1 cellular context compared by ENCODE assay signal in the genomic region with DNA sequence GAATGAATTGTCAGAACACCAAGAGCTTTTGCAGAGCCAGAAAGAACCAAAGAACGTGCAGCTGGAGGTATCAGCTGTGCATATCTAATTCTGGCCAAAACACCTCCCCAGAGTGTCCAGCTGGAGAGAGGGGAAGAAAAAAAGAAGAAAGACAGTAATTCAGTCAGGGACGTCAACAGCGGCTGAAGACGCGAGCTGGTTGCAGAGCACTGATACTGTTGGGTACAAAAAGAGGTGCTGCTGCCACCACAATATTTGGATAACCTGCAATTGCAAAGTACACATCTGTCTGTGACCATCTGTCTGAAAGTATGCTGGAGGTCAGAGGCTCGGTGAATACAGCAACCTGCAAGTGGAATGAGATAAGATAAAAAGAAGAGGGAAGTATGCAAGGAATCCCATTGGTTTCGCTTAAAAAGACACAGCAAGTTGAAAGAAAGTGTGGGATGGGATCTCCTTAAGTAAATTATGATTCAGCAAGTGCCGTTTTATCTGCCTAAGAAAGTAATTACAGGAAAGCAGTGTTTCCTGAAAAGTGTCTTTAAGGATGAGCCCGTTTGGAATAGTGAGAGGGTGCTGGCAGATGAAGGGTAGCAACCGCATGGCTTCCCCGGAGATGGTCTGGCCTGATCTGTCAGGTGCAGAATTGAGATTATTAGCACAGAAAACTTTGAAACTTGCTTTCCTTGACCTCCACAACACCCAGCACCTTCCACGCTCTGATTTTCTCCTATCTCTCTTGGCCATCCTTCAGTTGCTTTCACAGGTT.
A peak's percentile ranks its signal among the peaks of the same experiment; 100 is the strongest.
TF ChIP-seq lines count a peak whose summit lies in the region.

No MANE protein-coding gene starts in this region.

TF ChIP-seq in HepG2, 621 proteins besides CTCF, POLR2A, EP300 and RAD21 (continued from another document):
- TF ChIP-seq, protein P1, sequence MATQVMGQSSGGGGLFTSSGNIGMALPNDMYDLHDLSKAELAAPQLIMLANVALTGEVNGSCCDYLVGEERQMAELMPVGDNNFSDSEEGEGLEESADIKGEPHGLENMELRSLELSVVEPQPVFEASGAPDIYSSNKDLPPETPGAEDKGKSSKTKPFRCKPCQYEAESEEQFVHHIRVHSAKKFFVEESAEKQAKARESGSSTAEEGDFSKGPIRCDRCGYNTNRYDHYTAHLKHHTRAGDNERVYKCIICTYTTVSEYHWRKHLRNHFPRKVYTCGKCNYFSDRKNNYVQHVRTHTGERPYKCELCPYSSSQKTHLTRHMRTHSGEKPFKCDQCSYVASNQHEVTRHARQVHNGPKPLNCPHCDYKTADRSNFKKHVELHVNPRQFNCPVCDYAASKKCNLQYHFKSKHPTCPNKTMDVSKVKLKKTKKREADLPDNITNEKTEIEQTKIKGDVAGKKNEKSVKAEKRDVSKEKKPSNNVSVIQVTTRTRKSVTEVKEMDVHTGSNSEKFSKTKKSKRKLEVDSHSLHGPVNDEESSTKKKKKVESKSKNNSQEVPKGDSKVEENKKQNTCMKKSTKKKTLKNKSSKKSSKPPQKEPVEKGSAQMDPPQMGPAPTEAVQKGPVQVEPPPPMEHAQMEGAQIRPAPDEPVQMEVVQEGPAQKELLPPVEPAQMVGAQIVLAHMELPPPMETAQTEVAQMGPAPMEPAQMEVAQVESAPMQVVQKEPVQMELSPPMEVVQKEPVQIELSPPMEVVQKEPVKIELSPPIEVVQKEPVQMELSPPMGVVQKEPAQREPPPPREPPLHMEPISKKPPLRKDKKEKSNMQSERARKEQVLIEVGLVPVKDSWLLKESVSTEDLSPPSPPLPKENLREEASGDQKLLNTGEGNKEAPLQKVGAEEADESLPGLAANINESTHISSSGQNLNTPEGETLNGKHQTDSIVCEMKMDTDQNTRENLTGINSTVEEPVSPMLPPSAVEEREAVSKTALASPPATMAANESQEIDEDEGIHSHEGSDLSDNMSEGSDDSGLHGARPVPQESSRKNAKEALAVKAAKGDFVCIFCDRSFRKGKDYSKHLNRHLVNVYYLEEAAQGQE (IDR thresholded peaks at IDR 0.05; ENCODE audit: borderline replicate concordance in 1 of 2, low read depth in 1 of 2, low read length in 2 of 2) = no peak
- TF ChIP-seq ELF4 (CRISPR knock-in tag; IDR thresholded peaks at IDR 0.05; ENCODE audit: borderline replicate concordance) = no peak
- TF ChIP-seq, protein P2, sequence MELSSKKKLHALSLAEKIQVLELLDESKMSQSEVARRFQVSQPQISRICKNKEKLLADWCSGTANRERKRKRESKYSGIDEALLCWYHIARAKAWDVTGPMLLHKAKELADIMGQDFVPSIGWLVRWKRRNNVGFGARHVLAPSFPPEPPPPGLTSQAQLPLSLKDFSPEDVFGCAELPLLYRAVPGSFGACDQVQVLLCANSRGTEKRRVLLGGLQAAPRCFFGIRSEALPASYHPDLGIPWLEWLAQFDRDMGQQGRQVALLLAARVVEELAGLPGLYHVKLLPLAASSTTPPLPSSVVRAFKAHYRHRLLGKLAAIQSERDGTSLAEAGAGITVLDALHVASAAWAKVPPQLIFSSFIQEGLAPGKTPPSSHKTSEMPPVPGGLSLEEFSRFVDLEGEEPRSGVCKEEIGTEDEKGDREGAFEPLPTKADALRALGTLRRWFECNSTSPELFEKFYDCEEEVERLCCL (CRISPR knock-in tag; IDR thresholded peaks at IDR 0.05; ENCODE audit: borderline replicate concordance) = no peak
- peak; percentile 56; the same call in 1 of the 2 replicates for TF ChIP-seq NR2F2 (IDR thresholded peaks at IDR 0.05; ENCODE audit: borderline replicate concordance, low read depth)
- peak; percentile 65; the same call in 1 of the 2 replicates for TF ChIP-seq NR2F6 (IDR thresholded peaks at IDR 0.05)
- 0 out of 2 replicates have a peak, but pooled peaks have one; percentile 17 for TF ChIP-seq NR2F6 (CRISPR knock-in tag; IDR thresholded peaks at IDR 0.05)
- TF ChIP-seq ZSCAN31 (CRISPR knock-in tag; IDR thresholded peaks at IDR 0.05; ENCODE audit: low read depth) = 0 out of 2 replicates have a peak, but pooled peaks have one; percentile 25
- TF ChIP-seq, protein P3, sequence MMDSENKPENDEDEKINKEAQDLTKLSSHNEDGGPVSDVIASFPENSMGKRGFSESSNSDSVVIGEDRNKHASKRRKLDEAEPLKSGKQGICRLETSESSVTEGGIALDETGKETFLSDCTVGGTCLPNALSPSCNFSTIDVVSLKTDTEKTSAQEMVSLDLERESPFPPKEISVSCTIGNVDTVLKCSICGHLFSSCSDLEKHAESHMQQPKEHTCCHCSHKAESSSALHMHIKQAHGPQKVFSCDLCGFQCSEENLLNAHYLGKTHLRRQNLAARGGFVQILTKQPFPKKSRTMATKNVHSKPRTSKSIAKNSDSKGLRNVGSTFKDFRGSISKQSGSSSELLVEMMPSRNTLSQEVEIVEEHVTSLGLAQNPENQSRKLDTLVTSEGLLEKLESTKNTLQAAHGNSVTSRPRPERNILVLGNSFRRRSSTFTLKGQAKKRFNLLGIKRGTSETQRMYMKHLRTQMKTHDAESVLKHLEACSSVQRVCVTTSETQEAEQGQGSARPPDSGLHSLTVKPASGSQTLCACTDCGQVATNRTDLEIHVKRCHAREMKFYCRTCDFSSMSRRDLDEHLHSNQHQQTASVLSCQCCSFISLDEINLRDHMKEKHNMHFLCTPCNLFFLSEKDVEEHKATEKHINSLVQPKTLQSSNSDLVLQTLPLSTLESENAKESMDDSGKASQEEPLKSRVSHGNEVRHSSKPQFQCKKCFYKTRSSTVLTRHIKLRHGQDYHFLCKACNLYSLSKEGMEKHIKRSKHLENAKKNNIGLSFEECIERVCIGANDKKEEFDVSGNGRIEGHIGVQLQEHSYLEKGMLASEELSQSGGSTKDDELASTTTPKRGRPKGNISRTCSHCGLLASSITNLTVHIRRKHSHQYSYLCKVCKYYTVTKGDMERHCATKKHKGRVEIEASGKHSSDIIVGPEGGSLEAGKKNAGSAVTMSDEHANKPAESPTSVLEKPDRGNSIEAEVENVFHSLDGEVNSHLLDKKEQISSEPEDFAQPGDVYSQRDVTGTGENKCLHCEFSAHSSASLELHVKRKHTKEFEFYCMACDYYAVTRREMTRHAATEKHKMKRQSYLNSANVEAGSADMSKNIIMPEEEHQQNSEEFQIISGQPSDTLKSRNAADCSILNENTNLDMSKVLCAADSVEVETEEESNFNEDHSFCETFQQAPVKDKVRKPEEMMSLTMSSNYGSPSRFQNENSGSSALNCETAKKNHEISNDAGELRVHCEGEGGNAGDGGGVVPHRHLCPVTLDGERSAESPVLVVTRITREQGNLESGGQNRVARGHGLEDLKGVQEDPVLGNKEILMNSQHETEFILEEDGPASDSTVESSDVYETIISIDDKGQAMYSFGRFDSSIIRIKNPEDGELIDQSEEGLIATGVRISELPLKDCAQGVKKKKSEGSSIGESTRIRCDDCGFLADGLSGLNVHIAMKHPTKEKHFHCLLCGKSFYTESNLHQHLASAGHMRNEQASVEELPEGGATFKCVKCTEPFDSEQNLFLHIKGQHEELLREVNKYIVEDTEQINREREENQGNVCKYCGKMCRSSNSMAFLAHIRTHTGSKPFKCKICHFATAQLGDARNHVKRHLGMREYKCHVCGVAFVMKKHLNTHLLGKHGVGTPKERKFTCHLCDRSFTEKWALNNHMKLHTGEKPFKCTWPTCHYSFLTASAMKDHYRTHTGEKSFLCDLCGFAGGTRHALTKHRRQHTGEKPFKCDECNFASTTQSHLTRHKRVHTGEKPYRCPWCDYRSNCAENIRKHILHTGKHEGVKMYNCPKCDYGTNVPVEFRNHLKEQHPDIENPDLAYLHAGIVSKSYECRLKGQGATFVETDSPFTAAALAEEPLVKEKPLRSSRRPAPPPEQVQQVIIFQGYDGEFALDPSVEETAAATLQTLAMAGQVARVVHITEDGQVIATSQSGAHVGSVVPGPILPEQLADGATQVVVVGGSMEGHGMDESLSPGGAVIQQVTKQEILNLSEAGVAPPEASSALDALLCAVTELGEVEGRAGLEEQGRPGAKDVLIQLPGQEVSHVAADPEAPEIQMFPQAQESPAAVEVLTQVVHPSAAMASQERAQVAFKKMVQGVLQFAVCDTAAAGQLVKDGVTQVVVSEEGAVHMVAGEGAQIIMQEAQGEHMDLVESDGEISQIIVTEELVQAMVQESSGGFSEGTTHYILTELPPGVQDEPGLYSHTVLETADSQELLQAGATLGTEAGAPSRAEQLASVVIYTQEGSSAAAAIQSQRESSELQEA (CRISPR knock-in tag; IDR thresholded peaks at IDR 0.05; ENCODE audit: not compliant biosample characterization) = no peak
- no peak for TF ChIP-seq SP1 (IDR thresholded peaks at IDR 0.05)
- no peak for TF ChIP-seq SP1 (CRISPR knock-in tag; IDR thresholded peaks at IDR 0.05)
- peak; percentile 24; the same call in 1 of the 2 replicates for TF ChIP-seq BCL6 (CRISPR knock-in tag; IDR thresholded peaks at IDR 0.05)
- TF ChIP-seq NRL (CRISPR knock-in tag; IDR thresholded peaks at IDR 0.05; ENCODE audit: borderline replicate concordance) = no peak
- TF ChIP-seq NFRKB (IDR thresholded peaks at IDR 0.05) = no peak
- TF ChIP-seq, protein P4, sequence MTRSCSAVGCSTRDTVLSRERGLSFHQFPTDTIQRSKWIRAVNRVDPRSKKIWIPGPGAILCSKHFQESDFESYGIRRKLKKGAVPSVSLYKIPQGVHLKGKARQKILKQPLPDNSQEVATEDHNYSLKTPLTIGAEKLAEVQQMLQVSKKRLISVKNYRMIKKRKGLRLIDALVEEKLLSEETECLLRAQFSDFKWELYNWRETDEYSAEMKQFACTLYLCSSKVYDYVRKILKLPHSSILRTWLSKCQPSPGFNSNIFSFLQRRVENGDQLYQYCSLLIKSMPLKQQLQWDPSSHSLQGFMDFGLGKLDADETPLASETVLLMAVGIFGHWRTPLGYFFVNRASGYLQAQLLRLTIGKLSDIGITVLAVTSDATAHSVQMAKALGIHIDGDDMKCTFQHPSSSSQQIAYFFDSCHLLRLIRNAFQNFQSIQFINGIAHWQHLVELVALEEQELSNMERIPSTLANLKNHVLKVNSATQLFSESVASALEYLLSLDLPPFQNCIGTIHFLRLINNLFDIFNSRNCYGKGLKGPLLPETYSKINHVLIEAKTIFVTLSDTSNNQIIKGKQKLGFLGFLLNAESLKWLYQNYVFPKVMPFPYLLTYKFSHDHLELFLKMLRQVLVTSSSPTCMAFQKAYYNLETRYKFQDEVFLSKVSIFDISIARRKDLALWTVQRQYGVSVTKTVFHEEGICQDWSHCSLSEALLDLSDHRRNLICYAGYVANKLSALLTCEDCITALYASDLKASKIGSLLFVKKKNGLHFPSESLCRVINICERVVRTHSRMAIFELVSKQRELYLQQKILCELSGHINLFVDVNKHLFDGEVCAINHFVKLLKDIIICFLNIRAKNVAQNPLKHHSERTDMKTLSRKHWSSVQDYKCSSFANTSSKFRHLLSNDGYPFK (CRISPR knock-in tag; IDR thresholded peaks at IDR 0.05; ENCODE audit: borderline replicate concordance) = no peak
- TF ChIP-seq SNAI1 (CRISPR knock-in tag; IDR thresholded peaks at IDR 0.05; ENCODE audit: borderline replicate concordance) = no peak
- TF ChIP-seq SRSF1 (optimal IDR thresholded peaks at IDR 0.05; ENCODE audit: low read depth, low read length) = no peak
- no peak for TF ChIP-seq ERF (CRISPR knock-in tag; IDR thresholded peaks at IDR 0.05)
- no peak for TF ChIP-seq ARHGAP35 (CRISPR knock-in tag; IDR thresholded peaks at IDR 0.05; ENCODE audit: borderline replicate concordance)
- TF ChIP-seq, protein P5, sequence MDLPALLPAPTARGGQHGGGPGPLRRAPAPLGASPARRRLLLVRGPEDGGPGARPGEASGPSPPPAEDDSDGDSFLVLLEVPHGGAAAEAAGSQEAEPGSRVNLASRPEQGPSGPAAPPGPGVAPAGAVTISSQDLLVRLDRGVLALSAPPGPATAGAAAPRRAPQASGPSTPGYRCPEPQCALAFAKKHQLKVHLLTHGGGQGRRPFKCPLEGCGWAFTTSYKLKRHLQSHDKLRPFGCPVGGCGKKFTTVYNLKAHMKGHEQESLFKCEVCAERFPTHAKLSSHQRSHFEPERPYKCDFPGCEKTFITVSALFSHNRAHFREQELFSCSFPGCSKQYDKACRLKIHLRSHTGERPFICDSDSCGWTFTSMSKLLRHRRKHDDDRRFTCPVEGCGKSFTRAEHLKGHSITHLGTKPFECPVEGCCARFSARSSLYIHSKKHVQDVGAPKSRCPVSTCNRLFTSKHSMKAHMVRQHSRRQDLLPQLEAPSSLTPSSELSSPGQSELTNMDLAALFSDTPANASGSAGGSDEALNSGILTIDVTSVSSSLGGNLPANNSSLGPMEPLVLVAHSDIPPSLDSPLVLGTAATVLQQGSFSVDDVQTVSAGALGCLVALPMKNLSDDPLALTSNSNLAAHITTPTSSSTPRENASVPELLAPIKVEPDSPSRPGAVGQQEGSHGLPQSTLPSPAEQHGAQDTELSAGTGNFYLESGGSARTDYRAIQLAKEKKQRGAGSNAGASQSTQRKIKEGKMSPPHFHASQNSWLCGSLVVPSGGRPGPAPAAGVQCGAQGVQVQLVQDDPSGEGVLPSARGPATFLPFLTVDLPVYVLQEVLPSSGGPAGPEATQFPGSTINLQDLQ (CRISPR knock-in tag; IDR thresholded peaks at IDR 0.05) = no peak
- TF ChIP-seq, protein P6, sequence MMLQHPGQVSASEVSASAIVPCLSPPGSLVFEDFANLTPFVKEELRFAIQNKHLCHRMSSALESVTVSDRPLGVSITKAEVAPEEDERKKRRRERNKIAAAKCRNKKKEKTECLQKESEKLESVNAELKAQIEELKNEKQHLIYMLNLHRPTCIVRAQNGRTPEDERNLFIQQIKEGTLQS (CRISPR knock-in tag; IDR thresholded peaks at IDR 0.05) = no peak
- TF ChIP-seq SOX13 (IDR thresholded peaks at IDR 0.05) = no peak
- TF ChIP-seq SOX13 (CRISPR knock-in tag; conservative IDR thresholded peaks at IDR 0.05 in 1 of 2, IDR thresholded peaks at IDR 0.05 in 1 of 2) = peak in 1 of 2 experiments; percentile 18; a peak in 1 of 4 replicates
- no peak for TF ChIP-seq FOXA1 (IDR thresholded peaks at IDR 0.05)
- 0 out of 2 replicates have a peak, but pooled peaks have one; percentile 31 for TF ChIP-seq FOXA1 (CRISPR knock-in tag; IDR thresholded peaks at IDR 0.05)
